8 cellular contexts compared by ENCODE assay signal in genomic region chr20:23361108-23361650, GRCh38. TPM values are rescaled to one million over a fixed set of nuclear protein-coding genes. Genes with fewer than 3 reads are reported as not detected.
A peak's percentile ranks its signal among the peaks of the same experiment; 100 is the strongest.
DNase-seq lines count a peak whose midpoint lies in the region; ATAC-seq and TF ChIP-seq lines count a peak whose summit lies in the region.

No MANE protein-coding gene starts in this region.

- TF ChIP-seq POLR2A in ovary (IDR thresholded peaks at IDR 0.05), result no peak

- peaks cover 58% of the 10 kb centered on the region for H3K4me1 Mint-ChIP-seq in activated CD4-positive, alpha-beta T cell treated with anti-CD3 and anti-CD28 coated beads, Interleukin-2, amount 10 ng/mL, durations not matched to agents 7 days and 5 days

- peak overlapping the region; percentile 70 to 74 for H3K4me3 ChIP-seq in foreskin fibroblast (ENCODE audit: low read depth in 1 of 2, low read length in 2 of 2)
- peak overlapping the region; percentile 60 for H3K4me3 ChIP-seq in ovary

- no peak for ATAC-seq in GM19455 (IDR thresholded peaks at IDR 0.05; ENCODE audit: unreplicated experiment)

- peak overlapping the region; percentile 99 for H3K27ac ChIP-seq in VCaP
- H3K27ac ChIP-seq in ovary, result peak overlapping the region; percentile 83 to 99

- H3K36me3 Mint-ChIP-seq in activated CD4-positive, alpha-beta T cell treated with anti-CD3 and anti-CD28 coated beads, Interleukin-2, amount 10 ng/mL, durations not matched to agents 7 days and 5 days (ENCODE audit: low read depth), result peaks cover 19% of the 10 kb centered on the region

- no peak for TF ChIP-seq EP300 in ovary (IDR thresholded peaks at IDR 0.05)

- H3K4me3 Mint-ChIP-seq in activated CD4-positive, alpha-beta T cell treated with anti-CD3 and anti-CD28 coated beads, Interleukin-2, amount 10 ng/mL, durations not matched to agents 7 days and 5 days, result peak overlapping the region; percentile 78

- H3K27me3 ChIP-seq in ovary, result no peaks in the 10 kb centered on the region

- H3K36me3 ChIP-seq in ovary, result no peaks in the 10 kb centered on the region

- H3K27me3 Mint-ChIP-seq in activated CD4-positive, alpha-beta T cell treated with anti-CD3 and anti-CD28 coated beads, Interleukin-2, amount 10 ng/mL, durations not matched to agents 7 days and 5 days, result no peaks in the 10 kb centered on the region

- 0 to 2% (median 1%) methylated on average over 23 to 27 of the region's 27 CpGs for WGBS in ovary, 3 donors

- no peak for DNase-seq in activated CD4-positive, alpha-beta T cell treated with anti-CD3 and anti-CD28 coated beads, Interleukin-2, amount 10 ng/mL, durations not matched to agents 7 days and 5 days
- no peak for DNase-seq in activated CD4-positive, alpha-beta T cell treated with anti-CD3 and anti-CD28 coated beads for 1 hour
- DNase-seq in foreskin fibroblast (peak in 1 of 2 donors; percentile 35), ovary (peak in 1 of 5 donors; percentile 68), NCI-H345 (lab: John Stamatoyannopoulos, UW) (no peak), NK-92 (lab: John Stamatoyannopoulos, UW; ENCODE audit: unreplicated experiment) (no peak)

- H3K9me3 Mint-ChIP-seq in activated CD4-positive, alpha-beta T cell treated with anti-CD3 and anti-CD28 coated beads, Interleukin-2, amount 10 ng/mL, durations not matched to agents 7 days and 5 days, result no peaks in the 10 kb centered on the region

- TF ChIP-seq CTCF in VCaP (conservative IDR thresholded peaks at IDR 0.05), result no peak
- no peak for TF ChIP-seq CTCF in foreskin fibroblast (IDR thresholded peaks at IDR 0.05; ENCODE audit: low read depth, low read length)
- no peak for TF ChIP-seq CTCF in ovary (IDR thresholded peaks at IDR 0.05)

- intact Hi-C loops in ovary (cut with DNase I), result loop anchor here in 3 of 4 donors (5.0 to 10.0 kb wide), 4 partner anchors 46 to 274 kb away; partner anchors contain the start of genes NAPB (in 2 of the 3) and CST3 (in 1 of the 3)

- CTCF ChIA-PET in activated CD4-positive, alpha-beta T cell treated with anti-CD3 and anti-CD28 coated beads, Interleukin-2, amount 10 ng/mL, durations not matched to agents 7 days and 5 days (lab: Charles Lee), result interaction anchor here (0.9 to 1.8 kb wide), 3 partner anchors 8 to 51 kb away, joined by 4 to 5 read pairs (median 5); partner anchors contain the start of gene NXT1

- H3K27ac Mint-ChIP-seq in activated CD4-positive, alpha-beta T cell treated with anti-CD3 and anti-CD28 coated beads, Interleukin-2, amount 10 ng/mL, durations not matched to agents 7 days and 5 days, result peak overlapping the region; percentile 93

- no peaks in the 10 kb centered on the region for H3K9me3 ChIP-seq in ovary

- peaks cover 13% of the 10 kb centered on the region for H3K4me1 ChIP-seq in ovary (ENCODE audit: insufficient read depth)

- POLR2A ChIA-PET in activated CD4-positive, alpha-beta T cell treated with anti-CD3 and anti-CD28 coated beads, Interleukin-2, amount 10 ng/mL, durations not matched to agents 7 days and 5 days (lab: Charles Lee), result no interaction called here

RNA-seq across cellular contexts. Expression of gene GZF1, which starts 0.8 kb away (rescaled TPM):
- 10 to 100 TPM; 12.3 to 15.5 TPM for total RNA-seq in activated CD4-positive, alpha-beta T cell treated with anti-CD3 and anti-CD28 coated beads, Interleukin-2, amount 10 ng/mL, durations not matched to agents 7 days and 5 days
- total RNA-seq in ovary, result 10 to 100 TPM in 6 of 7 donors, 1 to 10 TPM in 1; 9.8 to 31.4 (median 21.4) TPM
- polyA plus RNA-seq in ovary, result 1 to 10 TPM; 8.5 to 9.1 TPM

RNA-seq across cellular contexts. Expression of gene NXT1, which starts 10.6 kb away (rescaled TPM):
- total RNA-seq in activated CD4-positive, alpha-beta T cell treated with anti-CD3 and anti-CD28 coated beads, Interleukin-2, amount 10 ng/mL, durations not matched to agents 7 days and 5 days, result 10 to 100 TPM; 28.1 to 28.2 TPM
- total RNA-seq in ovary, result 10 to 100 TPM; 19.3 to 44.6 (median 32.1) TPM
- polyA plus RNA-seq in ovary, result 10 to 100 TPM; 19.2 to 20.5 TPM
